In the genomic region with DNA sequence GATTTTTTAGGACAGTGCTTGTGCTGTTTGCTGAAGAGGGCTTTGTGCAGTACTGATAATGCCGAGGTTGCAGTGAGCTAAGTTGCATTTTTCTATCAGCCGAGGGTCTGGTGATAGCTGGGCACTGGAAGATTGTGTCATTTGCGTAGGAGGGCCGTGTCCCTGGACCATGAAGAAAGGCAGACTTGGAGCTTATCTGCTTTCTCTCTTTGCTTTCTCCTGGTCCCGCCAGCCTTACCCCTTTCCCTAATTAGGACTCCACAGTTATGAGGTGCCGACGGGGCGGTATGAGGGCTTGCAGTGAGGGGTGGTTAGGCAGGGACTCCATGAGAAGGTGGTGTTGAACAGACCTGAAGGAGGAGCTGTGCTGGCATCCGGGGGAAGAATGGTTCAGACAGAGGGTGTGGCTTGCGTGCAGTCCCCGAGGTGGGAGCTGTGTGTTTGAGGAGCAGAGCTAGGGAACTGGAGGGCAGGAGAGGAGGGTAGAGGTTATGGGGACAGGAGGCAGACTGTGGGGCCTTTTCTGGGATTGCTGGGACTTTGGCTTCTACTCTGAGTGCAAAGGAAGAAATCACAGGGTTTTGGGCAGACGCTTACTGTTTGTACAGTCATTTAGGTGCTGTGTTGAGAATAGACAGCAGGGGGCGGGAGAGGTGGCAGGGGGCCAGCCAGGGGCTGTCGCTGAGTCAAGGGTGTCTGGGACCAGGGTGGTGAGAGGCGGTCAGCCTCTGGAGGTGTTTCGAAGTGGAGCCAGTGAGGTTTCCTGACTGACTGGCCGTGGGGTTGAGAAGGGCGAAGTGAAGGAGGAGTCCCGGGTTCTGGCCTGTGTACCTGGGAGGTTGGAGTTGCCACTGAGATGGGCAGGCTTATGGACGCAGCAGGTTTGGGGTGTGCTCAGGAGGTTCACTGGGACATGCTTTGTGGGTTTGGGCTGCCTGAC, we compare ENCODE assay signal across 8 cellular contexts. TPM values are rescaled to one million over a fixed set of nuclear protein-coding genes. Genes with fewer than 3 reads are reported as not detected.
DNase-seq lines count a peak whose midpoint lies in the region; ATAC-seq, FAIRE-seq and TF ChIP-seq lines count a peak whose summit lies in the region.

No MANE protein-coding gene starts in this region.

- 0 out of 2 replicates have a peak overlapping the region, but pooled peaks have one; percentile 26 for H2AFZ ChIP-seq in OCI-LY1 (ENCODE audit: low read length)

- no peaks in the 10 kb centered on the region for H3F3A ChIP-seq in OCI-LY1 (ENCODE audit: insufficient read depth, low read length)

- no peaks in the 10 kb centered on the region for H4K20me1 ChIP-seq in OCI-LY1 (ENCODE audit: insufficient read depth, low read length)

- no peaks in the 10 kb centered on the region for H3K36me3 Mint-ChIP-seq in activated T-cell treated with anti-CD3 and anti-CD28 coated beads, Interleukin-2, amount 50 U/mL, for 4 hours (ENCODE audit: insufficient read depth)

- peak overlapping the region; percentile 65 for H3K4me2 ChIP-seq in OCI-LY1 (ENCODE audit: low read length)

- TF ChIP-seq CTCF in HFF-Myc (IDR thresholded peaks at IDR 0.05; ENCODE audit: low read depth, low read length, missing control alignments): peak; percentile 63
- peak; percentile 85 for TF ChIP-seq CTCF in OCI-LY1 (IDR thresholded peaks at IDR 0.05; ENCODE audit: low read length)
- TF ChIP-seq CTCF in fibroblast of villous mesenchyme (IDR thresholded peaks at IDR 0.05; ENCODE audit: insufficient read depth, low read depth, low read length): peak; percentile 58

- peak overlapping the region; percentile 61 for H3K9ac ChIP-seq in OCI-LY1 (ENCODE audit: low read length)

- H3K36me3 ChIP-seq in OCI-LY1 (ENCODE audit: insufficient read depth, low read length): peaks cover 30% of the 10 kb centered on the region

- ATAC-seq in activated T-cell treated with anti-CD3 and anti-CD28 coated beads, Interleukin-2, amount 50 U/mL, for 4 hours: peak; percentile 88 to 94
- ATAC-seq in GM19455 (IDR thresholded peaks at IDR 0.05; ENCODE audit: unreplicated experiment): no peak

- H3K9me2 ChIP-seq in OCI-LY1 (ENCODE audit: low read depth, low read length): no peaks in the 10 kb centered on the region

- peak; percentile 97 for FAIRE-seq in urothelium cell line (lab: Jason Lieb, UNC)

- H3K27me3 ChIP-seq in OCI-LY1 (ENCODE audit: insufficient read depth, low read length): no peaks in the 10 kb centered on the region

- peak; percentile 72 for DNase-seq in Daoy (ENCODE audit: low read depth)
- no peak for DNase-seq in HFF-Myc (ENCODE audit: extremely low read depth, low read depth)
- peak; percentile 61 for DNase-seq in activated T-cell treated with anti-CD3 and anti-CD28 coated beads, Interleukin-2, amount 50 U/mL, for 4 hours
- peak; percentile 60 for DNase-seq in fibroblast of villous mesenchyme (ENCODE audit: low read depth)
- DNase-seq in posterior cingulate gyrus: peak in 8 of 10 donors; percentile 19 to 91 (median 37)
- peak; percentile 90 for DNase-seq in urothelium cell line (ENCODE audit: low spot score)

- H3K9me3 Mint-ChIP-seq in activated T-cell treated with anti-CD3 and anti-CD28 coated beads, Interleukin-2, amount 50 U/mL, for 4 hours: no peaks in the 10 kb centered on the region

- no peak overlapping the region for H3K4me3 ChIP-seq in HFF-Myc (replicated peaks; ENCODE audit: low read depth, low read length)
- H3K4me3 ChIP-seq in OCI-LY1 (ENCODE audit: low read depth, low read length, poor library complexity, severe bottlenecking): peak overlapping the region; percentile 28
- peak overlapping the region; percentile 24 for H3K4me3 ChIP-seq in fibroblast of villous mesenchyme (ENCODE audit: low read depth, low read length)

- peak overlapping the region; percentile 79 for H3K4me3 Mint-ChIP-seq in activated T-cell treated with anti-CD3 and anti-CD28 coated beads, Interleukin-2, amount 50 U/mL, for 4 hours

- peaks cover 56% of the 10 kb centered on the region for H3K4me1 ChIP-seq in OCI-LY1 (ENCODE audit: insufficient read depth, low read length, severe bottlenecking)

- H3K9me3 ChIP-seq in OCI-LY1 (ENCODE audit: low read length): no peaks in the 10 kb centered on the region

- no peaks in the 10 kb centered on the region for H3K79me2 ChIP-seq in OCI-LY1 (ENCODE audit: insufficient read depth, low read length)

- intact Hi-C loops in posterior cingulate gyrus (cut with DNase I): loop anchor here (10.0 kb wide), 2 partner anchors 56 to 116 kb away; a partner anchor contains a TSS

- H3K27me3 Mint-ChIP-seq in activated T-cell treated with anti-CD3 and anti-CD28 coated beads, Interleukin-2, amount 50 U/mL, for 4 hours (ENCODE audit: low read depth): no peaks in the 10 kb centered on the region

- peak overlapping the region; percentile 93 for H3K27ac ChIP-seq in OCI-LY1 (ENCODE audit: low read depth, low read length, poor library complexity, severe bottlenecking)

- peaks cover 17% of the 10 kb centered on the region for H3K4me1 Mint-ChIP-seq in activated T-cell treated with anti-CD3 and anti-CD28 coated beads, Interleukin-2, amount 50 U/mL, for 4 hours (ENCODE audit: low read depth)

RNA-seq across cellular contexts. Expression of a gene that starts 43.4 kb away (rescaled TPM):
- total RNA-seq in Daoy (2014; rRNA removed; shearing (Covaris generic)): not detected in 2 replicates
- total RNA-seq in activated T-cell treated with anti-CD3 and anti-CD28 coated beads, Interleukin-2, amount 50 U/mL, for 4 hours: 10 to 100 TPM; 15.7 to 57.6 (median 36.6) TPM
- not detected in 2 replicates for total RNA-seq in fibroblast of villous mesenchyme

Comparison
In these comparisons a context has a peak if more than half of its experiments do, and no peak if none do; other contexts are left out.
1. RNA of a gene that starts 43.4 kb away (total RNA-seq): 15.7 to 57.6 TPM in activated T-cell treated with anti-CD3 and anti-CD28 coated beads, Interleukin-2, amount 50 U/mL, for 4 hours; not detected in Daoy and not detected in fibroblast of villous mesenchyme; every median in the first group is over 10 times any median in the second.
2. Peak in every context shown above with its lines, with median percentiles within 50 percentile points of each other: CTCF ChIP-seq.